13 cellular contexts compared by ENCODE assay signal in genomic region chr6:162387723-162388382, GRCh38.
"Had no signal": no experiment of that assay in that cellular context is flagged by ENCODE, and none has a peak within 500 bp of the region (broad histone marks: within the 10 kb centered on the region; RNA-seq: fewer than 3 reads in every experiment).

No MANE protein-coding gene starts in this region.

- H3K27ac Mint-ChIP-seq: activated naive CD4-positive, alpha-beta T cell treated with anti-CD3 and anti-CD28 coated beads, Interleukin-2, amount 50 U/mL, for 72 hours; natural killer cell treated with Interleukin-12 subunit alpha and Interleukin-12 subunit beta and Interleukin-15 and Interleukin-18, amount 100 ng/mL, for 72 hours; stimulated activated effector memory CD8-positive, alpha-beta T cell treated with anti-CD3 and anti-CD28 coated beads, Interleukin-12 subunit alpha, Interleukin-12 subunit beta, amount 100 ng/mL, for 72 hours; T-helper 2 cell treated with Interferon-gamma antibody and Interleukin-4, amounts not matched to agents 5 μg/mL and 100 μg/mL, for 36 hours; type B pancreatic cell had no signal

- H3K4me3 ChIP-seq: breast epithelium, SJSA1, smooth muscle cell had no signal

- H3K36me3 Mint-ChIP-seq: stimulated activated effector memory CD8-positive, alpha-beta T cell treated with anti-CD3 and anti-CD28 coated beads, Interleukin-12 subunit alpha, Interleukin-12 subunit beta, amount 100 ng/mL, for 72 hours; type B pancreatic cell had no signal

- H3K27me3 Mint-ChIP-seq: natural killer cell treated with Interleukin-12 subunit alpha and Interleukin-12 subunit beta and Interleukin-15 and Interleukin-18, amount 100 ng/mL, for 72 hours; type B pancreatic cell had no signal

- H3K9me3 ChIP-seq: breast epithelium had no signal

- H3K36me3 ChIP-seq: breast epithelium, SJSA1 had no signal

- H3K27me3 ChIP-seq: breast epithelium, SJSA1 had no signal

- H3K27ac ChIP-seq: breast epithelium, SJSA1 had no signal

- H3K4me1 Mint-ChIP-seq: stimulated activated effector memory CD8-positive, alpha-beta T cell treated with anti-CD3 and anti-CD28 coated beads, Interleukin-12 subunit alpha, Interleukin-12 subunit beta, amount 100 ng/mL, for 72 hours had no signal

- H3K4me2 ChIP-seq: smooth muscle cell had no signal

- H3K9me3 Mint-ChIP-seq: activated naive CD4-positive, alpha-beta T cell treated with anti-CD3 and anti-CD28 coated beads, Interleukin-2, amount 50 U/mL, for 72 hours; T-helper 2 cell treated with Interferon-gamma antibody and Interleukin-4, amounts not matched to agents 5 μg/mL and 100 μg/mL, for 36 hours; type B pancreatic cell had no signal

- H3K4me1 ChIP-seq: breast epithelium, SJSA1 had no signal

- ATAC-seq: activated naive CD4-positive, alpha-beta T cell treated with anti-CD3 and anti-CD28 coated beads, Interleukin-2, amount 50 U/mL, for 72 hours had no signal

- DNase-seq: activated CD4-positive, alpha-beta T cell treated with anti-CD3 and anti-CD28 coated beads, Interleukin-2, amount 50 U/mL, for 4 hours; activated CD4-positive, CD25-positive, alpha-beta regulatory T cell treated with anti-CD3 and anti-CD28 coated beads, Interleukin-2, amount 50 U/mL, for 72 hours; activated effector memory CD4-positive, alpha-beta T cell treated with anti-CD3 and anti-CD28 coated beads, Interleukin-2, amount 50 U/mL, for 16 hours; activated T-cell treated with anti-CD3 and anti-CD28 coated beads, Interleukin-2, amount 50 U/mL, for 1 hour; SW 1271 had no signal

- H3K4me3 Mint-ChIP-seq: natural killer cell treated with Interleukin-12 subunit alpha and Interleukin-12 subunit beta and Interleukin-15 and Interleukin-18, amount 100 ng/mL, for 72 hours; stimulated activated effector memory CD8-positive, alpha-beta T cell treated with anti-CD3 and anti-CD28 coated beads, Interleukin-12 subunit alpha, Interleukin-12 subunit beta, amount 100 ng/mL, for 72 hours; T-helper 2 cell treated with Interferon-gamma antibody and Interleukin-4, amounts not matched to agents 5 μg/mL and 100 μg/mL, for 36 hours; type B pancreatic cell had no signal
